In the genomic region with DNA sequence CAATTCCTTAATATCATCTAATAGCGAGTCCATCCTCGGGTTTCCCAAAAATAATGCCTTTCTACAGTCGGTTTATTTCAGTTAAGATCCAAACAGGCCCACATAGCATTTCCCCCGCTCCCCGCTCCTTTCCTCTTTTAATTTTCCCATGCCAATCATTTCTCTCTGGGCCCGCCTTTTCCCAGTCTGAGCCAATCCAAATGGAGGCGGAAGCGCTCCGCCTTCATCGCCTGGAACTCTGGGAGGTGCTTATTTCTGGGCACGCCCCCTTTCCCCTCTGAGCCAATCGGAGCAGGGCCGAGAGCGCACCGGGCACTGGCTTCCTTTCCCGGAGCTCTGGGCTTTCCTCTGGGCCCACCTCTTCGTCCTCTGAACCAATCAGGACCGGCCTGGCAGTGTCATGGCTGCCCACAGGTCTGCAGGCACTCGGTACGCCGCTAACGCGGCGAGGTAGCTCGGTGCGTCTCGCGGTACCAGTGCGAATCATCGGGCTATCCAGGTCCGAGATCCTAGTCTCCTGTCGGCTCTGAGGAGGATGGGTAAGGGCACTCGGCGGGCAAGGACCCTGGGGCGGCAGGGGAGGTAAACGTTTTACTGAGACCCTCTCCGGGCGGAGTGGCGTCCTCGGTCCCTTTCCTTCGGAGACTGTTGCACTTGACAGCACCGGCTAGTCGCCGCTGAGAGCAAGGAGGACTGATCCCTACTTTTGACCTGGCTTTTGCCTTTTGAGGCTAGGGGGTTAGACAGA, we compare ENCODE assay signal across 1 cellular context.
TF ChIP-seq lines count a peak whose summit lies in the region.
"Not testable (repeated sequence)": the region's sequence is repeated elsewhere in the genome, so short reads cannot be mapped to it uniquely, and the experiment has no call there.

TYW1 (plus strand) TSS at position 390 of the 748 bp plus-strand sequence; CDS start at position 536, 146 bp downstream.

TF ChIP-seq in HepG2, 621 proteins besides CTCF, POLR2A, EP300 and RAD21 (continues in another document):
- TF ChIP-seq, protein P1, sequence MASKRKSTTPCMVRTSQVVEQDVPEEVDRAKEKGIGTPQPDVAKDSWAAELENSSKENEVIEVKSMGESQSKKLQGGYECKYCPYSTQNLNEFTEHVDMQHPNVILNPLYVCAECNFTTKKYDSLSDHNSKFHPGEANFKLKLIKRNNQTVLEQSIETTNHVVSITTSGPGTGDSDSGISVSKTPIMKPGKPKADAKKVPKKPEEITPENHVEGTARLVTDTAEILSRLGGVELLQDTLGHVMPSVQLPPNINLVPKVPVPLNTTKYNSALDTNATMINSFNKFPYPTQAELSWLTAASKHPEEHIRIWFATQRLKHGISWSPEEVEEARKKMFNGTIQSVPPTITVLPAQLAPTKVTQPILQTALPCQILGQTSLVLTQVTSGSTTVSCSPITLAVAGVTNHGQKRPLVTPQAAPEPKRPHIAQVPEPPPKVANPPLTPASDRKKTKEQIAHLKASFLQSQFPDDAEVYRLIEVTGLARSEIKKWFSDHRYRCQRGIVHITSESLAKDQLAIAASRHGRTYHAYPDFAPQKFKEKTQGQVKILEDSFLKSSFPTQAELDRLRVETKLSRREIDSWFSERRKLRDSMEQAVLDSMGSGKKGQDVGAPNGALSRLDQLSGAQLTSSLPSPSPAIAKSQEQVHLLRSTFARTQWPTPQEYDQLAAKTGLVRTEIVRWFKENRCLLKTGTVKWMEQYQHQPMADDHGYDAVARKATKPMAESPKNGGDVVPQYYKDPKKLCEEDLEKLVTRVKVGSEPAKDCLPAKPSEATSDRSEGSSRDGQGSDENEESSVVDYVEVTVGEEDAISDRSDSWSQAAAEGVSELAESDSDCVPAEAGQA (IDR thresholded peaks at IDR 0.05; ENCODE audit: low read depth): peak; percentile 78
- TF ChIP-seq, protein P1 (CRISPR knock-in tag; IDR thresholded peaks at IDR 0.05; ENCODE audit: borderline replicate concordance): not testable (repeated sequence)
- TF ChIP-seq KMT2B (CRISPR knock-in tag; IDR thresholded peaks at IDR 0.05) (peak; percentile 86), ZNF350 (CRISPR knock-in tag; IDR thresholded peaks at IDR 0.05; ENCODE audit: borderline replicate concordance, low read depth) (peak; percentile 68; the same call in 1 of the 2 replicates), ZBTB2 (CRISPR knock-in tag; IDR thresholded peaks at IDR 0.05; ENCODE audit: low read depth) (peak; percentile 82), DR1 (CRISPR knock-in tag; IDR thresholded peaks at IDR 0.05) (0 out of 2 replicates have a peak, but pooled peaks have one; percentile 62), PHF8 (CRISPR knock-in tag; IDR thresholded peaks at IDR 0.05) (peak; percentile 85), ZNF768 (CRISPR knock-in tag; IDR thresholded peaks at IDR 0.05) (0 out of 2 replicates have a peak, but pooled peaks have one; percentile 13), RXRA (CRISPR knock-in tag; IDR thresholded peaks at IDR 0.05) (peak; percentile 52; the same call in 1 of the 2 replicates), GATAD1 (CRISPR knock-in tag; IDR thresholded peaks at IDR 0.05) (peak; percentile 90), YEATS4 (CRISPR knock-in tag; IDR thresholded peaks at IDR 0.05; ENCODE audit: borderline replicate concordance) (peak; percentile 60; the same call in 1 of the 2 replicates), SP1 (IDR thresholded peaks at IDR 0.05) (peak; percentile 41; the same call in 1 of the 2 replicates), SP1 (CRISPR knock-in tag; IDR thresholded peaks at IDR 0.05) (peak; percentile 84), ZNF143 (CRISPR knock-in tag; IDR thresholded peaks at IDR 0.05) (peak; percentile 62; the same call in 1 of the 2 replicates), ZNF136 (CRISPR knock-in tag; IDR thresholded peaks at IDR 0.05; ENCODE audit: low read depth) (0 out of 2 replicates have a peak, but pooled peaks have one; percentile 82), RFXAP (CRISPR knock-in tag; IDR thresholded peaks at IDR 0.05; ENCODE audit: borderline replicate concordance) (0 out of 2 replicates have a peak, but pooled peaks have one; percentile 20), ZNF33B (CRISPR knock-in tag; IDR thresholded peaks at IDR 0.05) (peak; percentile 87; the same call in 1 of the 2 replicates), SIN3A (IDR thresholded peaks at IDR 0.05; ENCODE audit: borderline replicate concordance, low read depth, low read length) (0 out of 2 replicates have a peak, but pooled peaks have one; percentile 76), TGIF2 (CRISPR knock-in tag; IDR thresholded peaks at IDR 0.05) (0 out of 2 replicates have a peak, but pooled peaks have one; percentile 57), ZBTB26 (CRISPR knock-in tag; IDR thresholded peaks at IDR 0.05; ENCODE audit: borderline replicate concordance) (peak; percentile 53; the same call in 1 of the 2 replicates), DMAP1 (CRISPR knock-in tag; IDR thresholded peaks at IDR 0.05) (peak; percentile 68; the same call in 1 of the 2 replicates), BCL3 (CRISPR knock-in tag; IDR thresholded peaks at IDR 0.05) (peak; percentile 58; the same call in 1 of the 2 replicates), MYC (CRISPR knock-in tag; IDR thresholded peaks at IDR 0.05; ENCODE audit: borderline replicate concordance) (peak; percentile 44; the same call in 1 of the 2 replicates), BORCS8-MEF2B (CRISPR knock-in tag; IDR thresholded peaks at IDR 0.05) (0 out of 2 replicates have a peak, but pooled peaks have one; percentile 40), GMEB1 (CRISPR knock-in tag; IDR thresholded peaks at IDR 0.05; ENCODE audit: borderline replicate concordance) (peak; percentile 74), TAF1 (CRISPR knock-in tag; IDR thresholded peaks at IDR 0.05) (peak; percentile 85), CHD2 (IDR thresholded peaks at IDR 0.05; ENCODE audit: low read depth, low read length) (peak; percentile 92), ZMAT3 (CRISPR knock-in tag; conservative IDR thresholded peaks at IDR 0.05) (0 out of 2 replicates have a peak, but pooled peaks have one; percentile 29), SP4 (CRISPR knock-in tag; IDR thresholded peaks at IDR 0.05) (peak; percentile 98)
- TF ChIP-seq, protein P2, sequence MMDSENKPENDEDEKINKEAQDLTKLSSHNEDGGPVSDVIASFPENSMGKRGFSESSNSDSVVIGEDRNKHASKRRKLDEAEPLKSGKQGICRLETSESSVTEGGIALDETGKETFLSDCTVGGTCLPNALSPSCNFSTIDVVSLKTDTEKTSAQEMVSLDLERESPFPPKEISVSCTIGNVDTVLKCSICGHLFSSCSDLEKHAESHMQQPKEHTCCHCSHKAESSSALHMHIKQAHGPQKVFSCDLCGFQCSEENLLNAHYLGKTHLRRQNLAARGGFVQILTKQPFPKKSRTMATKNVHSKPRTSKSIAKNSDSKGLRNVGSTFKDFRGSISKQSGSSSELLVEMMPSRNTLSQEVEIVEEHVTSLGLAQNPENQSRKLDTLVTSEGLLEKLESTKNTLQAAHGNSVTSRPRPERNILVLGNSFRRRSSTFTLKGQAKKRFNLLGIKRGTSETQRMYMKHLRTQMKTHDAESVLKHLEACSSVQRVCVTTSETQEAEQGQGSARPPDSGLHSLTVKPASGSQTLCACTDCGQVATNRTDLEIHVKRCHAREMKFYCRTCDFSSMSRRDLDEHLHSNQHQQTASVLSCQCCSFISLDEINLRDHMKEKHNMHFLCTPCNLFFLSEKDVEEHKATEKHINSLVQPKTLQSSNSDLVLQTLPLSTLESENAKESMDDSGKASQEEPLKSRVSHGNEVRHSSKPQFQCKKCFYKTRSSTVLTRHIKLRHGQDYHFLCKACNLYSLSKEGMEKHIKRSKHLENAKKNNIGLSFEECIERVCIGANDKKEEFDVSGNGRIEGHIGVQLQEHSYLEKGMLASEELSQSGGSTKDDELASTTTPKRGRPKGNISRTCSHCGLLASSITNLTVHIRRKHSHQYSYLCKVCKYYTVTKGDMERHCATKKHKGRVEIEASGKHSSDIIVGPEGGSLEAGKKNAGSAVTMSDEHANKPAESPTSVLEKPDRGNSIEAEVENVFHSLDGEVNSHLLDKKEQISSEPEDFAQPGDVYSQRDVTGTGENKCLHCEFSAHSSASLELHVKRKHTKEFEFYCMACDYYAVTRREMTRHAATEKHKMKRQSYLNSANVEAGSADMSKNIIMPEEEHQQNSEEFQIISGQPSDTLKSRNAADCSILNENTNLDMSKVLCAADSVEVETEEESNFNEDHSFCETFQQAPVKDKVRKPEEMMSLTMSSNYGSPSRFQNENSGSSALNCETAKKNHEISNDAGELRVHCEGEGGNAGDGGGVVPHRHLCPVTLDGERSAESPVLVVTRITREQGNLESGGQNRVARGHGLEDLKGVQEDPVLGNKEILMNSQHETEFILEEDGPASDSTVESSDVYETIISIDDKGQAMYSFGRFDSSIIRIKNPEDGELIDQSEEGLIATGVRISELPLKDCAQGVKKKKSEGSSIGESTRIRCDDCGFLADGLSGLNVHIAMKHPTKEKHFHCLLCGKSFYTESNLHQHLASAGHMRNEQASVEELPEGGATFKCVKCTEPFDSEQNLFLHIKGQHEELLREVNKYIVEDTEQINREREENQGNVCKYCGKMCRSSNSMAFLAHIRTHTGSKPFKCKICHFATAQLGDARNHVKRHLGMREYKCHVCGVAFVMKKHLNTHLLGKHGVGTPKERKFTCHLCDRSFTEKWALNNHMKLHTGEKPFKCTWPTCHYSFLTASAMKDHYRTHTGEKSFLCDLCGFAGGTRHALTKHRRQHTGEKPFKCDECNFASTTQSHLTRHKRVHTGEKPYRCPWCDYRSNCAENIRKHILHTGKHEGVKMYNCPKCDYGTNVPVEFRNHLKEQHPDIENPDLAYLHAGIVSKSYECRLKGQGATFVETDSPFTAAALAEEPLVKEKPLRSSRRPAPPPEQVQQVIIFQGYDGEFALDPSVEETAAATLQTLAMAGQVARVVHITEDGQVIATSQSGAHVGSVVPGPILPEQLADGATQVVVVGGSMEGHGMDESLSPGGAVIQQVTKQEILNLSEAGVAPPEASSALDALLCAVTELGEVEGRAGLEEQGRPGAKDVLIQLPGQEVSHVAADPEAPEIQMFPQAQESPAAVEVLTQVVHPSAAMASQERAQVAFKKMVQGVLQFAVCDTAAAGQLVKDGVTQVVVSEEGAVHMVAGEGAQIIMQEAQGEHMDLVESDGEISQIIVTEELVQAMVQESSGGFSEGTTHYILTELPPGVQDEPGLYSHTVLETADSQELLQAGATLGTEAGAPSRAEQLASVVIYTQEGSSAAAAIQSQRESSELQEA (CRISPR knock-in tag; IDR thresholded peaks at IDR 0.05; ENCODE audit: not compliant biosample characterization): peak; percentile 60
- TF ChIP-seq, protein P3, sequence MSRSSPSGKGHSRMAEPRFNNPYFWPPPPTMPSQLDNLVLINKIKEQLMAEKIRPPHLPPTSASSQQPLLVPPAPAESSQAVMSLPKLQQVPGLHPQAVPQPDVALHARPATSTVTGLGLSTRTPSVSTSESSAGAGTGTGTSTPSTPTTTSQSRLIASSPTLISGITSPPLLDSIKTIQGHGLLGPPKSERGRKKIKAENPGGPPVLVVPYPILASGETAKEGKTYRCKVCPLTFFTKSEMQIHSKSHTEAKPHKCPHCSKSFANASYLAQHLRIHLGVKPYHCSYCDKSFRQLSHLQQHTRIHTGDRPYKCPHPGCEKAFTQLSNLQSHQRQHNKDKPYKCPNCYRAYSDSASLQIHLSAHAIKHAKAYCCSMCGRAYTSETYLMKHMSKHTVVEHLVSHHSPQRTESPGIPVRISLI (CRISPR knock-in tag; IDR thresholded peaks at IDR 0.05; ENCODE audit: borderline replicate concordance): peak; percentile 12; the same call in 1 of the 2 replicates
